In genomic region chr22:31228425-31228824, GRCh38 we compare ENCODE assay signal across 17 cellular contexts. TPM values are rescaled to one million over a fixed set of nuclear protein-coding genes. Genes with fewer than 3 reads are reported as not detected.
DNase-seq lines count a peak whose midpoint lies in the region; ATAC-seq and TF ChIP-seq lines count a peak whose summit lies in the region.
"Had no signal": no experiment of that assay in that cellular context is flagged by ENCODE, and none has a peak within 500 bp of the region (broad histone marks: within the 10 kb centered on the region; RNA-seq: fewer than 3 reads in every experiment).

No MANE protein-coding gene starts in this region.

- H3K27me3 ChIP-seq in Loucy (ENCODE audit: insufficient read depth, low read length, poor library complexity, severe bottlenecking) (no peaks in the 10 kb centered on the region), neutrophil (no peaks in the 10 kb centered on the region), Caco-2 (replicated peaks; ENCODE audit: control insufficient read depth, insufficient read depth, low read length) (no peaks in the 10 kb centered on the region)
- H3K27me3 ChIP-seq: MG63 had no signal

- peaks cover 70% of the 10 kb centered on the region for H3K4me1 Mint-ChIP-seq in CD14-positive monocyte
- peaks cover 11 to 25% of the 10 kb centered on the region in 2 donors for H3K4me1 Mint-ChIP-seq in effector memory CD8-positive, alpha-beta T cell (ENCODE audit: low read depth in 2 of 2)
- H3K4me1 Mint-ChIP-seq in Caco-2 (ENCODE audit: low read depth, unreplicated experiment) = peaks cover 22% of the 10 kb centered on the region

- peaks cover 18% of the 10 kb centered on the region; the same call in 1 of the 2 replicates for H3K36me3 ChIP-seq in Loucy (ENCODE audit: insufficient read depth, low read length)
- peaks cover 38% of the 10 kb centered on the region for H3K36me3 ChIP-seq in neutrophil
- peaks cover 1% of the 10 kb centered on the region; the same call in 1 of the 2 replicates for H3K36me3 ChIP-seq in Caco-2 (ENCODE audit: control insufficient read depth, insufficient read depth, low read length)

- H3F3A ChIP-seq in Loucy (ENCODE audit: low read depth) = no peaks in the 10 kb centered on the region; the same call in 1 of the 2 replicates

- H3K27ac Mint-ChIP-seq in CD14-positive monocyte (peak overlapping the region; percentile 94 to 99 (median 99)), Caco-2 (ENCODE audit: unreplicated experiment) (no peak overlapping the region)
- peak overlapping the region; percentile 53 to 89 for H3K27ac Mint-ChIP-seq in effector memory CD8-positive, alpha-beta T cell

- peaks cover 64% of the 10 kb centered on the region for H3K79me2 ChIP-seq in Loucy (ENCODE audit: insufficient read depth, low read length)

- intact Hi-C loops in CD14-positive monocyte (cut with micrococcal nuclease) = loop anchor here (2.0 to 10.0 kb wide), 2 partner anchors 16 to 74 kb away; partner anchors contain the start of gene LIMK2 (in 1 of the 2)
- intact Hi-C loops in Caco-2 (cut with micrococcal nuclease; ENCODE audit: unreplicated experiment) = no loop called here

- H3K36me3 Mint-ChIP-seq in CD14-positive monocyte (peaks cover 25 to 50% of the 10 kb centered on the region in 2 donors), Caco-2 (ENCODE audit: insufficient read depth, unreplicated experiment) (peaks cover 16% of the 10 kb centered on the region)
- H3K36me3 Mint-ChIP-seq in effector memory CD8-positive, alpha-beta T cell (ENCODE audit: insufficient read depth) = peaks cover 14% of the 10 kb centered on the region

- H3K27me3 Mint-ChIP-seq in CD14-positive monocyte (ENCODE audit: low read depth in 3 of 3) (no peaks in the 10 kb centered on the region), Caco-2 (ENCODE audit: insufficient read depth, unreplicated experiment) (no peaks in the 10 kb centered on the region)
- no peaks in the 10 kb centered on the region for H3K27me3 Mint-ChIP-seq in effector memory CD8-positive, alpha-beta T cell

- peak overlapping the region; percentile 98 for H3K27ac ChIP-seq in neutrophil

- POLR2A ChIA-PET in Caco-2 (lab: Charles Lee) = no interaction called here

- no peak for TF ChIP-seq CTCF in CD14-positive monocyte (IDR thresholded peaks at IDR 0.05)
- no peak for TF ChIP-seq CTCF in Loucy (conservative IDR thresholded peaks at IDR 0.05; ENCODE audit: low read length)
- TF ChIP-seq CTCF in neutrophil (IDR thresholded peaks at IDR 0.05) = no peak
- TF ChIP-seq CTCF in Caco-2 (IDR thresholded peaks at IDR 0.05; ENCODE audit: insufficient read depth in 1 of 2, low read depth in 1 of 2, low read length in 1 of 2, severe bottlenecking in 1 of 2, unreplicated experiment in 1 of 2) = no peak

- ATAC-seq in effector memory CD8-positive, alpha-beta T cell (replicated peaks) = no peak
- ATAC-seq in GM18498 (IDR thresholded peaks at IDR 0.05; ENCODE audit: unreplicated experiment) = no peak
- ATAC-seq: Right ventricle myocardium inferior had no signal

- no TSS peak for BruUV-seq in Caco-2 (replicated peaks; lab: Mats Ljungman, UMichigan)

- H3K9me3 Mint-ChIP-seq in CD14-positive monocyte (no peaks in the 10 kb centered on the region), Caco-2 (ENCODE audit: unreplicated experiment) (no peaks in the 10 kb centered on the region)
- H3K9me3 Mint-ChIP-seq in effector memory CD8-positive, alpha-beta T cell = no peaks in the 10 kb centered on the region

- H4K20me1 ChIP-seq in Loucy (ENCODE audit: insufficient read depth, low read length, poor library complexity, severe bottlenecking) = peaks cover 14% of the 10 kb centered on the region

- H3K4me2 ChIP-seq in Loucy (ENCODE audit: low read depth, low read length, poor library complexity, severe bottlenecking) = no peak overlapping the region

- DNase-seq in CD14-positive monocyte (ENCODE audit: low spot score) = no peak
- no peak for DNase-seq in effector memory CD8-positive, alpha-beta T cell
- no peak for DNase-seq in SKM-1 treated with dmso at 0.1 percent for 144 hours (lab: John Stamatoyannopoulos, UW; ENCODE audit: unreplicated experiment)
- DNase-seq in Caco-2 = no peak
- no peak for DNase-seq in NCI-H526 (lab: John Stamatoyannopoulos, UW)
- DNase-seq: activated CD4-positive, CD25-positive, alpha-beta regulatory T cell; activated effector memory CD4-positive, alpha-beta T cell treated with Interleukin-2 at 50 U/mL for 16 hours; Calu3; kidney glomerular epithelial cell; MG63; NCI-H187; NCI-H446; stimulated activated CD4-positive, alpha-beta T cell treated with anti-CD3 and anti-CD28 coated beads, Interleukin-4, amount 100 ng/mL, for 24 hours had no signal

- no peak overlapping the region for H3K4me3 Mint-ChIP-seq in CD14-positive monocyte
- no peak overlapping the region for H3K4me3 Mint-ChIP-seq in effector memory CD8-positive, alpha-beta T cell
- no peak overlapping the region for H3K4me3 Mint-ChIP-seq in Caco-2 (ENCODE audit: unreplicated experiment)

- no peak overlapping the region for H2AFZ ChIP-seq in Loucy (ENCODE audit: low read length)

- CTCF ChIA-PET in Caco-2 (lab: Charles Lee) = interaction anchor here (2.2 kb wide), 1 partner anchor 11 kb away, joined by 7 read pairs; no protein-coding TSS in a partner anchor

- no peaks in the 10 kb centered on the region for H3K9me2 ChIP-seq in Loucy (replicated peaks; ENCODE audit: low read depth, low read length)

- peaks cover 46% of the 10 kb centered on the region for H3K4me1 ChIP-seq in Loucy (ENCODE audit: insufficient read depth, low read length, poor library complexity, severe bottlenecking)
- H3K4me1 ChIP-seq in neutrophil (ENCODE audit: control insufficient read depth in 1 of 2, insufficient read depth in 1 of 2, low read depth in 1 of 2, low read length in 1 of 2) = peaks cover 98 to 99% of the 10 kb centered on the region in 2 experiments
- H3K4me1 ChIP-seq in Caco-2 = peaks cover 31% of the 10 kb centered on the region

- H3K4me3 ChIP-seq in Loucy (ENCODE audit: low read length, poor library complexity, severe bottlenecking) (no peak overlapping the region), neutrophil (ENCODE audit: low read depth in 1 of 2, low read length in 1 of 2) (peak overlapping the region; percentile 49 to 51), Caco-2 (ENCODE audit: low read depth, low read length) (no peak overlapping the region)
- H3K4me3 ChIP-seq: MG63 had no signal

- peak overlapping the region; percentile 69 for H3K9ac ChIP-seq in Loucy (ENCODE audit: low read depth, low read length, poor library complexity, severe bottlenecking)

- H3K9me3 ChIP-seq in Loucy (ENCODE audit: insufficient read depth, low read depth, low read length) (no peaks in the 10 kb centered on the region), neutrophil (no peaks in the 10 kb centered on the region), Caco-2 (no peaks in the 10 kb centered on the region)
- H3K9me3 ChIP-seq: MG63 had no signal

RNA-seq across cellular contexts. Expression of gene LIMK2, which starts 16.3 kb away (rescaled TPM):
- 10 to 100 TPM in 1 of 2 donors, 1 to 10 TPM in 1; 5.5 to 10.1 TPM for polyA plus RNA-seq in CD14-positive monocyte
- total RNA-seq in Caco-2 (2022) = 34.8 and 36.3 TPM in 2 replicates

Comparison
In these comparisons a context has a peak if more than half of its experiments do, and no peak if none do; other contexts are left out.
1. H3K4me3 ChIP-seq: peak in neutrophil (2 of 2); none in Loucy (single experiment) and Caco-2 (single experiment).